11 cellular contexts compared by ENCODE assay signal in the genomic region with DNA sequence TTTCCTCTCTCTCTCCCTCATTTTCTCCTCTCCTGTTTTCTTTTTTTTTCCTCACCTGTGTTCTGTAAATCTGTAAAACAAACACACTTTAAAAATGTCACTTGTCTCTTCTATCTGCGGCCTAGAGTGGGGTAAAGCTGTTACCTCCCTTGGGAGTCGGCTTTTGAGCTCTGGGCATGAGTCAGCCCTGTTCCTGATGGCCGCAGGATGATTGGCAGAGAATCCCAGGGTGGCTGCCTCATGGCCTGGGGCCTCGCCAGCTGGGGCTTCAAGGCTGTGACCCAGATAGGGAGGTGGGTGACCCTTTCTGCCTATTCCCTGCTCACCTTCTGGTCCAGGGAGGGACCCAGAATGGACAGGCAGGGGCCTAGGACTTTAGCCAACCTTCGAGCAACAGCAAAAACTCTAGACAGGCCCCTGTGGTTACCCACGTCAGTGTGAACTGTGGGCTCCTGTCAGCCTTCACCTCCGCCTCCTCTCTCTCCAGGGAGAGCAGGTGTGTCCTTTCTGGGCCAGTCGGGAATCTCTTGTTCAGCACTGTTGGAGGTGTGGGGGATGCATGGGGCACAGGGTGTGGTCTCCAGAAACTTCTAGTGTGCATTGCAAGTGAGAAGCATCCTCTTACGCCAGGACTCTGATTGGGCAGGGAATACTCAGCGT.
DNase-seq lines count a peak whose midpoint lies in the region; ATAC-seq, FAIRE-seq and TF ChIP-seq lines count a peak whose summit lies in the region.
"Had no signal": no experiment of that assay in that cellular context is flagged by ENCODE, and none has a peak within 500 bp of the region (broad histone marks: within the 10 kb centered on the region; RNA-seq: fewer than 3 reads in every experiment).

No MANE protein-coding gene starts in this region.

- no peak overlapping the region for H3K4me3 Mint-ChIP-seq in Calu3 (ENCODE audit: low read depth, unreplicated experiment)

- peaks cover 12% of the 10 kb centered on the region for H3K79me1 ChIP-seq in mesenchymal stem cell (replicated peaks; ENCODE audit: low read length, poor library complexity, severe bottlenecking)

- 51% methylated on average over 10 of the region's 10 CpGs for WGBS in mesenchymal stem cell

- H3K36me3 Mint-ChIP-seq in Calu3 (ENCODE audit: insufficient read depth, unreplicated experiment), result no peaks in the 10 kb centered on the region

- no peak for TF ChIP-seq CTCF in kidney (IDR thresholded peaks at IDR 0.05; ENCODE audit: borderline replicate concordance, extremely low read depth, insufficient read depth)
- no peak for TF ChIP-seq CTCF in Calu3 (IDR thresholded peaks at IDR 0.05; ENCODE audit: unreplicated experiment)

- BruUV-seq in Calu3 (replicated peaks; lab: Mats Ljungman, UMichigan), result no TSS peak

- H4K8ac ChIP-seq in mesenchymal stem cell (ENCODE audit: low read length), result no peak overlapping the region

- H3K9me3 Mint-ChIP-seq in Calu3 (ENCODE audit: low read depth, unreplicated experiment), result no peaks in the 10 kb centered on the region
- H3K9me3 Mint-ChIP-seq: activated T-helper 2 cell treated with anti-CD3 and anti-CD28 coated beads, Interferon-gamma antibody, Interleukin-2, Interleukin-4, amounts not matched to agents 10 μg/mL and 5 μg/mL and 100 μg/mL, durations not matched to agents 14 hours and 24 hours and 36 hours had no signal

- H3K9me3 ChIP-seq in mesenchymal stem cell (ENCODE audit: control insufficient read depth, low read length) (no peaks in the 10 kb centered on the region), kidney (ENCODE audit: control insufficient read depth in 1 of 2, low read length in 2 of 2) (no peaks in the 10 kb centered on the region)
- H3K9me3 ChIP-seq: ovary had no signal

- H3K9ac ChIP-seq in mesenchymal stem cell (ENCODE audit: low read length) (no peak overlapping the region), kidney (ENCODE audit: low read length in 2 of 2) (no peak overlapping the region)

- H3K27ac ChIP-seq in mesenchymal stem cell (ENCODE audit: low read length, poor library complexity, severe bottlenecking) (no peak overlapping the region), kidney (ENCODE audit: low read depth in 2 of 2, low read length in 2 of 2) (no peak overlapping the region)
- H3K27ac ChIP-seq: ovary had no signal

- no peak overlapping the region for H2BK15ac ChIP-seq in mesenchymal stem cell (ENCODE audit: low read depth, poor library complexity, severe bottlenecking)

- no peak overlapping the region for H3K4ac ChIP-seq in mesenchymal stem cell (ENCODE audit: low read depth in 1 of 2, low read length in 2 of 2)

- no peak overlapping the region for H3K14ac ChIP-seq in mesenchymal stem cell (ENCODE audit: low read length in 2 of 2)

- CTCF ChIA-PET in Calu3 (lab: Charles Lee), result interaction anchor here (0.7 kb wide), 1 partner anchor 468 kb away, joined by 3 read pairs; no protein-coding TSS in a partner anchor

- H2BK5ac ChIP-seq in mesenchymal stem cell (ENCODE audit: low read depth, low read length, poor library complexity, severe bottlenecking), result no peak overlapping the region

- DNase-seq in Daoy (ENCODE audit: low read depth) (peak; percentile 86), NCI-H128 (lab: John Stamatoyannopoulos, UW; ENCODE audit: unreplicated experiment) (peak; percentile 32), astrocyte of the hippocampus (ENCODE audit: low read depth, low spot score) (peak; percentile 81), mesenchymal stem cell (peak; percentile 29), kidney (no peak), NCI-H1048 (lab: John Stamatoyannopoulos, UW) (no peak), Calu3 (no peak)
- DNase-seq: OCI-M1, ovary had no signal

- no peak for FAIRE-seq in kidney (lab: Jason Lieb, UNC)

- ATAC-seq in HG03571 (IDR thresholded peaks at IDR 0.05; ENCODE audit: unreplicated experiment), result no peak

- no peak overlapping the region for H2AK5ac ChIP-seq in mesenchymal stem cell (ENCODE audit: low read length, severe bottlenecking)

- H3K23ac ChIP-seq in mesenchymal stem cell (ENCODE audit: low read length in 2 of 2), result no peak overlapping the region

- no peak overlapping the region for H2AFZ ChIP-seq in mesenchymal stem cell (ENCODE audit: low read depth, low read length)

- no peak overlapping the region for H3K18ac ChIP-seq in mesenchymal stem cell (ENCODE audit: low read depth in 1 of 2, low read length in 2 of 2)

- intact Hi-C loops in kidney (cut with DNase I) (no loop called here), Calu3 (cut with micrococcal nuclease; ENCODE audit: unreplicated experiment) (no loop called here)

- H3K27ac Mint-ChIP-seq in Calu3 (ENCODE audit: unreplicated experiment), result no peak overlapping the region
- H3K27ac Mint-ChIP-seq: activated T-helper 2 cell treated with anti-CD3 and anti-CD28 coated beads, Interferon-gamma antibody, Interleukin-2, Interleukin-4, amounts not matched to agents 10 μg/mL and 5 μg/mL and 100 μg/mL, durations not matched to agents 14 hours and 24 hours and 36 hours had no signal

- peaks cover 0 to 33% of the 10 kb centered on the region in 2 experiments for H3K27me3 ChIP-seq in mesenchymal stem cell (ENCODE audit: control insufficient read depth in 1 of 2, insufficient read depth in 1 of 2, low read length in 2 of 2)
- H3K27me3 ChIP-seq: ovary had no signal

- no peak overlapping the region for H3K4me2 ChIP-seq in mesenchymal stem cell (ENCODE audit: low read length, poor library complexity, severe bottlenecking)

- H3K36me3 ChIP-seq in mesenchymal stem cell (ENCODE audit: control insufficient read depth in 1 of 2, insufficient read depth in 2 of 2, low read depth in 1 of 2, low read length in 2 of 2) (peaks cover 0 to under 1% of the 10 kb centered on the region in 2 experiments), kidney (ENCODE audit: control insufficient read depth in 1 of 2, insufficient read depth in 2 of 2, low read length in 2 of 2) (no peaks in the 10 kb centered on the region)
- H3K36me3 ChIP-seq: ovary had no signal

- H3K4me3 ChIP-seq in mesenchymal stem cell (ENCODE audit: insufficient read depth in 1 of 2, low read depth in 1 of 2, low read length in 2 of 2), result no peak overlapping the region
- no peak overlapping the region for H3K4me3 ChIP-seq in kidney (ENCODE audit: low read length in 2 of 2)
- H3K4me3 ChIP-seq: ovary had no signal

- no peak overlapping the region for H2BK12ac ChIP-seq in mesenchymal stem cell (ENCODE audit: low read length in 2 of 2)

- H2BK120ac ChIP-seq in mesenchymal stem cell (ENCODE audit: low read depth, low read length), result no peak overlapping the region

- no peaks in the 10 kb centered on the region for H3K4me1 Mint-ChIP-seq in Calu3 (ENCODE audit: low read depth, unreplicated experiment)

- H3K4me1 ChIP-seq in mesenchymal stem cell (ENCODE audit: control insufficient read depth, insufficient read depth, low read depth, low read length), result peaks cover 14% of the 10 kb centered on the region
- no peaks in the 10 kb centered on the region for H3K4me1 ChIP-seq in kidney (ENCODE audit: control insufficient read depth in 1 of 2, insufficient read depth in 1 of 2, low read depth in 1 of 2, low read length in 2 of 2)

- no peak overlapping the region for H4K91ac ChIP-seq in mesenchymal stem cell (ENCODE audit: low read length)

- H3K27me3 Mint-ChIP-seq in Calu3 (ENCODE audit: unreplicated experiment), result no peaks in the 10 kb centered on the region

Comparison
In these comparisons a context has a peak if more than half of its experiments do, and no peak if none do; other contexts are left out.
1. DNase-seq: peak in Daoy (single experiment), NCI-H128 (single experiment), astrocyte of the hippocampus (single experiment) and mesenchymal stem cell (single experiment); none in kidney (single experiment), NCI-H1048 (single experiment) and Calu3 (single experiment).